Comparison of ENCODE assay signal across 18 cellular contexts in genomic region chr16:56226187-56226586, GRCh38. TPM values are rescaled to one million over a fixed set of nuclear protein-coding genes. Genes with fewer than 3 reads are reported as not detected.
A peak's percentile ranks its signal among the peaks of the same experiment; 100 is the strongest.
DNase-seq lines count a peak whose midpoint lies in the region; ATAC-seq, FAIRE-seq and TF ChIP-seq lines count a peak whose summit lies in the region.
"Had no signal": no experiment of that assay in that cellular context is flagged by ENCODE, and none has a peak within 500 bp of the region (broad histone marks: within the 10 kb centered on the region; RNA-seq: fewer than 3 reads in every experiment).

No MANE protein-coding gene starts in this region.

- CTCF ChIA-PET in CD4-positive, alpha-beta T cell (lab: Charles Lee): no interaction called here
- CTCF ChIA-PET in HepG2 (lab: Yijun Ruan, JAX; ENCODE audit: low intra/inter-chr PET ratio, low total read pairs): no interaction called here

- no peak overlapping the region for H3K4me3 ChIP-seq in Jurkat, Clone E6-1 (ENCODE audit: low read length)
- H3K4me3 ChIP-seq in adipocyte (ENCODE audit: low read length) (no peak overlapping the region), HepG2 (replicated peaks in 1 of 3; ENCODE audit: insufficient read depth in 1 of 3, low read depth in 2 of 3, low read length in 3 of 3) (no peak overlapping the region), thyroid gland (replicated peaks in 1 of 3) (no peak overlapping the region), adrenal gland (no peak overlapping the region)

- no peak for DNase-seq in CD4-positive, alpha-beta T cell
- peak; percentile 12 for DNase-seq in Jurkat, Clone E6-1 (ENCODE audit: low read depth, low spot score)
- DNase-seq in adipocyte (ENCODE audit: low read depth) (peak; percentile 38), HepG2 (ENCODE audit: low spot score) (no peak), thyroid gland (no peak), adrenal gland (no peak), HTR-8/SVneo (ENCODE audit: insufficient read length, low spot score) (no peak), cerebellar cortex (ENCODE audit: low spot score) (no peak)
- DNase-seq: naive B cell; NCI-H748 treated with DMSO at 0.1 percent for 48 hours; SHP77; stimulated activated CD4-positive, alpha-beta T cell treated with anti-CD3 and anti-CD28 coated beads, Interleukin-2, amount 100 ng/mL, for 24 hours; stimulated activated CD8-positive, alpha-beta memory T cell treated with anti-CD3 and anti-CD28 coated beads, Interleukin-4, amount 100 ng/mL, for 48 hours had no signal

- H4K20me1 ChIP-seq in HepG2 (ENCODE audit: insufficient read depth, low read length): no peaks in the 10 kb centered on the region

- in situ Hi-C loops in HepG2 (cut with HindIII; ENCODE audit: extremely low pct_ligation_motif_present, low pct_unique_long_range_greater_than_20kb): no loop called here

- intact Hi-C loops in CD4-positive, alpha-beta T cell (cut with DNase I, micrococcal nuclease): no loop called here
- intact Hi-C loops in HepG2 (cut with micrococcal nuclease; ENCODE audit: unreplicated experiment): no loop called here
- intact Hi-C loops in thyroid gland (cut with DNase I): no loop called here
- intact Hi-C loops in adrenal gland (cut with DNase I): no loop called here

- BruUV-seq in HepG2 (replicated peaks; lab: Mats Ljungman, UMichigan): no TSS peak

- no peak for TF ChIP-seq POLR2A in HepG2 (IDR thresholded peaks at IDR 0.05; ENCODE audit: insufficient read depth in 1 of 2, low read depth in 2 of 2, low read length in 2 of 2)
- TF ChIP-seq POLR2A in thyroid gland (IDR thresholded peaks at IDR 0.05): no peak
- no peak for TF ChIP-seq POLR2A in adrenal gland (IDR thresholded peaks at IDR 0.05)

- H3K4me1 ChIP-seq in adipocyte (ENCODE audit: control insufficient read depth, insufficient read depth, low read length): no peaks in the 10 kb centered on the region
- H3K4me1 ChIP-seq in HepG2 (ENCODE audit: insufficient read depth, low read length): no peaks in the 10 kb centered on the region
- H3K4me1 ChIP-seq in thyroid gland: peaks cover 0 to 4% of the 10 kb centered on the region in 2 donors
- no peaks in the 10 kb centered on the region for H3K4me1 ChIP-seq in adrenal gland (replicated peaks in 1 of 2)

- WGBS in HepG2 (ENCODE audit: low lambda C conversion rate): 0% methylated on average over 2 of the region's 2 CpGs
- WGBS in thyroid gland, 2 donors: 80 to 86% methylated on average over 2 of the region's 2 CpGs
- 46 to 67% (median 63%) methylated on average over 2 of the region's 2 CpGs for WGBS in adrenal gland, 4 donors

- FAIRE-seq in HepG2 (lab: Jason Lieb, UNC) (no peak), HTR-8/SVneo (lab: Jason Lieb, UNC) (no peak)
- FAIRE-seq: endothelial cell of umbilical vein, G401.6 had no signal

- no peak overlapping the region for H3K9ac ChIP-seq in adipocyte (ENCODE audit: low read length)
- H3K9ac ChIP-seq in HepG2 (ENCODE audit: insufficient read depth, low read depth, low read length): no peak overlapping the region

- no peak overlapping the region for H3K4me3 Mint-ChIP-seq in CD4-positive, alpha-beta T cell
- H3K4me3 Mint-ChIP-seq: naive B cell, type B pancreatic cell had no signal

- no peak for TF ChIP-seq EP300 in HepG2 (IDR thresholded peaks at IDR 0.05; ENCODE audit: low read depth in 2 of 2, low read length in 2 of 2)
- no peak for TF ChIP-seq EP300 in HepG2 (CRISPR knock-in tag; IDR thresholded peaks at IDR 0.05; ENCODE audit: borderline replicate concordance)

- no peak for ATAC-seq in CD4-positive, alpha-beta T cell (ENCODE audit: poor library complexity)
- no peak for ATAC-seq in HepG2

- H3K36me3 Mint-ChIP-seq in CD4-positive, alpha-beta T cell (ENCODE audit: low read depth): no peaks in the 10 kb centered on the region
- H3K36me3 Mint-ChIP-seq: naive B cell, type B pancreatic cell had no signal

- peaks cover 32% of the 10 kb centered on the region for H3K4me1 Mint-ChIP-seq in CD4-positive, alpha-beta T cell (ENCODE audit: low read depth)

- H2AFZ ChIP-seq in HepG2 (ENCODE audit: low read length): no peak overlapping the region

- H3K27ac ChIP-seq in CD4-positive, alpha-beta T cell (ENCODE audit: low read depth, low read length): no peak overlapping the region
- no peak overlapping the region for H3K27ac ChIP-seq in HepG2 (ENCODE audit: extremely low read length, insufficient read depth, low read length)
- H3K27ac ChIP-seq in thyroid gland: no peak overlapping the region
- no peak overlapping the region for H3K27ac ChIP-seq in adrenal gland
- H3K27ac ChIP-seq: C4-2B had no signal

- H3K79me2 ChIP-seq in HepG2 (ENCODE audit: insufficient read depth, low read length): no peaks in the 10 kb centered on the region

- H3K27me3 Mint-ChIP-seq in CD4-positive, alpha-beta T cell: no peaks in the 10 kb centered on the region

- H3K27me3 ChIP-seq in CD4-positive, alpha-beta T cell (ENCODE audit: control insufficient read depth, insufficient read depth, low read length): no peaks in the 10 kb centered on the region
- H3K27me3 ChIP-seq in adipocyte (replicated peaks; ENCODE audit: control insufficient read depth, insufficient read depth, low read length): peaks cover 20% of the 10 kb centered on the region
- peaks cover 0 to 3% of the 10 kb centered on the region in 2 experiments; a peak in 1 of 5 replicates for H3K27me3 ChIP-seq in HepG2 (ENCODE audit: control insufficient read depth in 1 of 2, insufficient read depth in 2 of 2, low read length in 2 of 2)
- no peaks in the 10 kb centered on the region for H3K27me3 ChIP-seq in thyroid gland
- no peaks in the 10 kb centered on the region for H3K27me3 ChIP-seq in adrenal gland

- peak overlapping the region; percentile 2 for H3K27ac Mint-ChIP-seq in CD4-positive, alpha-beta T cell
- H3K27ac Mint-ChIP-seq: type B pancreatic cell had no signal

- H3K9me3 ChIP-seq in CD4-positive, alpha-beta T cell (ENCODE audit: control insufficient read depth, low read length): no peaks in the 10 kb centered on the region
- H3K9me3 ChIP-seq in adipocyte (ENCODE audit: control insufficient read depth, low read length) (no peaks in the 10 kb centered on the region), HepG2 (ENCODE audit: low read length) (no peaks in the 10 kb centered on the region), thyroid gland (no peaks in the 10 kb centered on the region), adrenal gland (replicated peaks in 1 of 3) (no peaks in the 10 kb centered on the region)

- POLR2A ChIA-PET in CD4-positive, alpha-beta T cell (lab: Charles Lee): no interaction called here
- POLR2A ChIA-PET in HepG2 (lab: Yijun Ruan, JAX): no interaction called here

- no peak overlapping the region for H3K4me2 ChIP-seq in HepG2 (ENCODE audit: low read depth, low read length)

- TF ChIP-seq RAD21 in HepG2 (CRISPR knock-in tag; IDR thresholded peaks at IDR 0.05): no peak

- no peaks in the 10 kb centered on the region for H3K36me3 ChIP-seq in adipocyte (ENCODE audit: control insufficient read depth, insufficient read depth, low read length, severe bottlenecking)
- H3K36me3 ChIP-seq in HepG2 (replicated peaks in 1 of 2; ENCODE audit: control insufficient read depth in 1 of 2, insufficient read depth in 2 of 2, low read length in 2 of 2): no peaks in the 10 kb centered on the region
- no peaks in the 10 kb centered on the region for H3K36me3 ChIP-seq in thyroid gland
- H3K36me3 ChIP-seq in adrenal gland (replicated peaks in 1 of 2): no peaks in the 10 kb centered on the region

- no peaks in the 10 kb centered on the region for H3K9me3 Mint-ChIP-seq in CD4-positive, alpha-beta T cell
- H3K9me3 Mint-ChIP-seq: activated naive CD4-positive, alpha-beta T cell treated with anti-CD3 and anti-CD28 coated beads, Interleukin-2, amount 10 ng/mL, durations not matched to agents 7 days and 5 days; naive B cell; type B pancreatic cell had no signal

- no peak for TF ChIP-seq CTCF in CD4-positive, alpha-beta T cell (IDR thresholded peaks at IDR 0.05)
- no peak for TF ChIP-seq CTCF in HepG2 (CRISPR knock-in tag; IDR thresholded peaks at IDR 0.05)
- TF ChIP-seq CTCF in thyroid gland (IDR thresholded peaks at IDR 0.05): no peak
- no peak for TF ChIP-seq CTCF in adrenal gland (IDR thresholded peaks at IDR 0.05)

TF ChIP-seq in HepG2, 621 proteins besides CTCF, POLR2A, EP300 and RAD21 (continues in another document):
- TF ChIP-seq ZFP36L1 (CRISPR knock-in tag; IDR thresholded peaks at IDR 0.05) (no peak), ZNF788 (CRISPR knock-in tag; IDR thresholded peaks at IDR 0.05; ENCODE audit: borderline replicate concordance) (no peak), ELF4 (CRISPR knock-in tag; IDR thresholded peaks at IDR 0.05; ENCODE audit: borderline replicate concordance) (no peak), FIP1L1 (IDR thresholded peaks at IDR 0.05; ENCODE audit: borderline replicate concordance, insufficient read depth, low read depth, low read length) (no peak), NFATC3 (CRISPR knock-in tag; IDR thresholded peaks at IDR 0.05) (no peak)

RNA-seq across cellular contexts. Expression of gene GNAO1, which starts 34.9 kb away (rescaled TPM):
- 1 to 10 TPM; 7.3 to 7.9 TPM for total RNA-seq in CD4-positive, alpha-beta T cell
- 8.8 TPM for polyA plus RNA-seq in Jurkat, Clone E6-1 (2012; ENCODE audit: insufficient read depth, insufficient read length)
- total RNA-seq in HepG2 (2016; rRNA removed; fragmentation: Illumina TruSeq; extraction: Trizol) (not detected in 2 replicates), thyroid gland (1 to 10 TPM; 1.4 to 4.4 (median 2.5) TPM), adrenal gland (10 to 100 TPM in 2 of 8 donors, 1 to 10 TPM in 6; 2.1 to 15.7 (median 5.9) TPM)
- not detected in 2 replicates for total RNA-seq in HepG2 (2016; cell fraction: cytosol; rRNA removed; fragmentation: Illumina TruSeq; extraction: Trizol; ENCODE audit: low read depth)
- not detected in 2 replicates for total RNA-seq in HepG2 (2016; cell fraction: insoluble cytoplasmic fraction; rRNA removed; fragmentation: Illumina TruSeq; extraction: Trizol)
- total RNA-seq in HepG2 (2016; cell fraction: membrane; rRNA removed; fragmentation: Illumina TruSeq; extraction: Trizol): not detected in 2 replicates
- total RNA-seq in HepG2 (2016; cell fraction: nucleus; rRNA removed; fragmentation: Illumina TruSeq; extraction: Trizol): not detected in 2 replicates
- polyA plus RNA-seq in HepG2 (2011; rRNA removed) (not detected in 2 replicates), adrenal gland (10 to 100 TPM in 2 of 3 donors, 1 to 10 TPM in 1; 3.9 to 36.6 (median 13.5) TPM)
- polyA plus RNA-seq in HepG2 (2011; cell fraction: cytosol; rRNA removed): 0.01 TPM in 1 of 2 replicates, not detected in the other
- 0.03 TPM in 1 of 2 replicates, not detected in the other for polyA plus RNA-seq in HepG2 (2011; cell fraction: nucleus; rRNA removed)
- 0.03 and 0.07 TPM in 2 replicates for polyA plus RNA-seq in HepG2 (2012)
- polyA plus RNA-seq in HepG2 (2016; cell fraction: cytosol; fragmentation: Illumina TruSeq; extraction: Trizol; ENCODE audit: low read depth): not detected in 2 replicates
- polyA plus RNA-seq in HepG2 (2016; cell fraction: insoluble cytoplasmic fraction; fragmentation: Illumina TruSeq; extraction: Trizol; ENCODE audit: low read depth): not detected in 2 replicates
- polyA plus RNA-seq in HepG2 (2016; cell fraction: membrane; fragmentation: Illumina TruSeq; extraction: Trizol; ENCODE audit: low read depth): 0.13 TPM in 1 of 2 replicates, not detected in the other
- not detected in 2 replicates for polyA plus RNA-seq in HepG2 (2016; cell fraction: nucleus; fragmentation: Illumina TruSeq; extraction: Trizol; ENCODE audit: insufficient read depth, low read depth)
- polyA minus RNA-seq in HepG2 (2011; rRNA and poly(A)+ RNA removed; ENCODE audit: low replicate concordance): 0.28 TPM in 1 of 2 replicates, not detected in the other
- not detected in 2 replicates for polyA minus RNA-seq in HepG2 (2011; cell fraction: cytosol; rRNA and poly(A)+ RNA removed)
- not detected in 2 replicates for polyA minus RNA-seq in HepG2 (2011; cell fraction: nucleus; rRNA and poly(A)+ RNA removed)
- total RNA-seq: endothelial cell of umbilical vein had no signal
- polyA plus RNA-seq: endothelial cell of umbilical vein had no signal

Comparison
In these comparisons a context has a peak if more than half of its experiments do, and no peak if none do; other contexts are left out.
1. DNase-seq: peak in Jurkat, Clone E6-1 (single experiment) and adipocyte (single experiment); none in CD4-positive, alpha-beta T cell (0 of 10), HepG2 (single experiment), thyroid gland (0 of 2), adrenal gland (0 of 7), HTR-8/SVneo (single experiment) and cerebellar cortex (single experiment).